Comparison of ENCODE assay signal across 23 cellular contexts in the genomic region with DNA sequence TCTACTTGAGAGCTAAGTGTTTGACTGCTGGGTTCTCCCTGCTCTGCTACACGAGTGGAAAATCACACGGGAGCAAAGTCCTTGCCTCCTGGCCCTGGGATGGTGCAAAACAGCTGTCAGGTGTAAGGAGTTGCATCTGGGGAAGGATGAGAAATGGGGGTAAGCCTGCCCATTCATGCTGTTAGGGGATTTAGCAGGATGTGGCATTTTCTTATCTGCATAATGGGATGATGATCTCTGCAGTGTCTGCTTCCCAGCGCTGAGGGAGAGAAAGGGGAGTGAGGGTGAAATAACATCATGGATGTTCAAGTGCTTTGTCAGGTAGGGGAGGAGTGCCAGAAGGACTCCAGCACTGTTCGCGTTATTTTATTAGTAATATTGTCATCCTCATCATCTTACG.
DNase-seq lines count a peak whose midpoint lies in the region; ATAC-seq, FAIRE-seq and TF ChIP-seq lines count a peak whose summit lies in the region.
"Had no signal": no experiment of that assay in that cellular context is flagged by ENCODE, and none has a peak within 500 bp of the region (broad histone marks: within the 10 kb centered on the region; RNA-seq: fewer than 3 reads in every experiment).

No MANE protein-coding gene starts in this region.

- H3K27me3 ChIP-seq in DND-41 (ENCODE audit: insufficient read depth, low read length, poor library complexity) (no peaks in the 10 kb centered on the region), H1 (replicated peaks in 1 of 4; ENCODE audit: control insufficient read depth in 3 of 4, extremely low read depth in 1 of 4, insufficient read depth in 3 of 4, low read length in 3 of 4) (no peaks in the 10 kb centered on the region)
- H3K27me3 ChIP-seq: BLaER1 treated with 17β-estradiol and CSF1 and Interleukin-3, amounts not matched to agents 10 nM and 100 nM had no signal

- H3K4me3 ChIP-seq in DND-41 (ENCODE audit: low read depth in 1 of 2, low read length in 2 of 2) (peak overlapping the region in 1 of 2 experiments; percentile 41; a peak in 2 of 4 replicates), H1 (ENCODE audit: extremely low read depth in 1 of 4, insufficient read depth in 2 of 4, low read depth in 3 of 4, low read length in 4 of 4) (no peak overlapping the region)
- H3K4me3 ChIP-seq: A549; BLaER1 treated with 17β-estradiol and CSF1 and Interleukin-3, amounts not matched to agents 10 nM and 100 nM; GM12878 had no signal

- H3K18ac ChIP-seq in H1 (ENCODE audit: extremely low read depth, low read length): no peak overlapping the region

- H3K9me3 Mint-ChIP-seq in activated CD4-positive, alpha-beta memory T cell treated with anti-CD3 and anti-CD28 coated beads for 36 hours: no peaks in the 10 kb centered on the region
- no peaks in the 10 kb centered on the region for H3K9me3 Mint-ChIP-seq in activated CD4-positive, alpha-beta memory T cell treated with anti-CD3 and anti-CD28 coated beads, Interleukin-2, amount 10 ng/mL, durations not matched to agents 7 days and 5 days
- H3K9me3 Mint-ChIP-seq: CD8-positive, alpha-beta memory T cell had no signal

- no peak overlapping the region for H2BK120ac ChIP-seq in H1 (replicated peaks; ENCODE audit: low read depth, low read length)

- no peak overlapping the region for H4K91ac ChIP-seq in H1 (replicated peaks; ENCODE audit: insufficient read length, low read length)

- H3K9me3 ChIP-seq in DND-41 (ENCODE audit: insufficient read depth, low read length, severe bottlenecking): no peaks in the 10 kb centered on the region
- H3K9me3 ChIP-seq in H1 (ENCODE audit: insufficient read depth in 2 of 2, low read depth in 1 of 2, low read length in 1 of 2): no peaks in the 10 kb centered on the region
- H3K9me3 ChIP-seq: A549; BLaER1 treated with 17β-estradiol and CSF1 and Interleukin-3, amounts not matched to agents 10 nM and 100 nM had no signal

- H3K9ac ChIP-seq in DND-41 (ENCODE audit: low read depth, low read length): peak overlapping the region; percentile 56
- no peak overlapping the region for H3K9ac ChIP-seq in H1 (replicated peaks in 1 of 4; ENCODE audit: extremely low read depth in 1 of 4, low read depth in 3 of 4, low read length in 3 of 4)
- H3K9ac ChIP-seq: BLaER1 treated with 17β-estradiol and CSF1 and Interleukin-3, amounts not matched to agents 10 nM and 100 nM had no signal

- POLR2A ChIA-PET in activated CD4-positive, alpha-beta memory T cell treated with anti-CD3 and anti-CD28 coated beads for 36 hours (lab: Charles Lee): no interaction called here
- POLR2A ChIA-PET in activated CD4-positive, alpha-beta memory T cell treated with anti-CD3 and anti-CD28 coated beads, Interleukin-2, amount 10 ng/mL, durations not matched to agents 7 days and 5 days (lab: Charles Lee): no interaction called here
- POLR2A ChIA-PET in H1 (lab: Charles Lee; ENCODE audit: partially characterized antibody): no interaction called here

- H4K8ac ChIP-seq in H1 (ENCODE audit: extremely low read depth, insufficient read depth, low read length): no peak overlapping the region

- H3K4me1 Mint-ChIP-seq in activated CD4-positive, alpha-beta memory T cell treated with anti-CD3 and anti-CD28 coated beads for 36 hours (ENCODE audit: low read depth): peaks cover 34% of the 10 kb centered on the region
- H3K4me1 Mint-ChIP-seq in activated CD4-positive, alpha-beta memory T cell treated with anti-CD3 and anti-CD28 coated beads, Interleukin-2, amount 10 ng/mL, durations not matched to agents 7 days and 5 days: peaks cover 22% of the 10 kb centered on the region

- no peak overlapping the region for H3K4me3 Mint-ChIP-seq in activated CD4-positive, alpha-beta memory T cell treated with anti-CD3 and anti-CD28 coated beads for 36 hours
- no peak overlapping the region for H3K4me3 Mint-ChIP-seq in activated CD4-positive, alpha-beta memory T cell treated with anti-CD3 and anti-CD28 coated beads, Interleukin-2, amount 10 ng/mL, durations not matched to agents 7 days and 5 days
- H3K4me3 Mint-ChIP-seq: CD8-positive, alpha-beta memory T cell had no signal

- no peak overlapping the region for H3K56ac ChIP-seq in H1 (replicated peaks; ENCODE audit: insufficient read length, low read depth, low read length)

- no peak overlapping the region for H2BK12ac ChIP-seq in H1 (ENCODE audit: low read depth, low read length)

- H2BK5ac ChIP-seq in H1 (ENCODE audit: low read depth, low read length): no peak overlapping the region

- CTCF ChIA-PET in activated CD4-positive, alpha-beta memory T cell treated with anti-CD3 and anti-CD28 coated beads for 36 hours (lab: Charles Lee): interaction anchor here (2.8 kb wide), 1 partner anchor 12 kb away, joined by 16 read pairs; no protein-coding TSS in a partner anchor
- CTCF ChIA-PET in activated CD4-positive, alpha-beta memory T cell treated with anti-CD3 and anti-CD28 coated beads, Interleukin-2, amount 10 ng/mL, durations not matched to agents 7 days and 5 days (lab: Charles Lee): interaction anchor here (2.3 kb wide), 1 partner anchor 12 kb away, joined by 8 read pairs; no protein-coding TSS in a partner anchor
- CTCF ChIA-PET in H1 (lab: Charles Lee; ENCODE audit: partially characterized antibody): interaction anchor here (1.9 kb wide), 1 partner anchor 11 kb away, joined by 7 read pairs; no protein-coding TSS in a partner anchor

- no peaks in the 10 kb centered on the region for H3K23me2 ChIP-seq in H1 (ENCODE audit: low read depth, low read length)

- H4K20me1 ChIP-seq in DND-41 (ENCODE audit: insufficient read depth, low read length): no peaks in the 10 kb centered on the region
- H4K20me1 ChIP-seq in H1 (replicated peaks in 1 of 2; ENCODE audit: control insufficient read depth in 1 of 2, insufficient read depth in 2 of 2, low read length in 2 of 2): no peaks in the 10 kb centered on the region
- H4K20me1 ChIP-seq: BLaER1 treated with 17β-estradiol and CSF1 and Interleukin-3, amounts not matched to agents 10 nM and 100 nM had no signal

- no peak overlapping the region for H4K5ac ChIP-seq in H1 (ENCODE audit: insufficient read length, low read depth, low read length)

- no peaks in the 10 kb centered on the region for H3K79me1 ChIP-seq in H1 (ENCODE audit: low read depth, low read length)

- H2BK15ac ChIP-seq in H1 (ENCODE audit: low read length): no peak overlapping the region

- H3K27ac Mint-ChIP-seq in activated CD4-positive, alpha-beta memory T cell treated with anti-CD3 and anti-CD28 coated beads for 36 hours: peak overlapping the region; percentile 15
- no peak overlapping the region for H3K27ac Mint-ChIP-seq in activated CD4-positive, alpha-beta memory T cell treated with anti-CD3 and anti-CD28 coated beads, Interleukin-2, amount 10 ng/mL, durations not matched to agents 7 days and 5 days
- H3K27ac Mint-ChIP-seq: CD8-positive, alpha-beta memory T cell had no signal

- 79% methylated on average over 6 of the region's 6 CpGs; no CpG with 5 or more reads in 1 of the 2 experiments for WGBS in H1 (ENCODE audit: extremely low coverage in 1 of 2, insufficient coverage in 1 of 2, insufficient read length in 1 of 2, insufficient replicate concordance in 2 of 2, low coverage in 1 of 2, low lambda C conversion rate in 2 of 2, missing lambda C conversion rate in 1 of 2), 2 experiments

- DNase-seq in activated CD4-positive, alpha-beta memory T cell treated with anti-CD3 and anti-CD28 coated beads for 36 hours: no peak
- DNase-seq in activated CD4-positive, alpha-beta memory T cell treated with anti-CD3 and anti-CD28 coated beads, Interleukin-2, amount 10 ng/mL, durations not matched to agents 7 days and 5 days: no peak
- DNase-seq in DND-41: peak; percentile 81
- DNase-seq in NCI-H82 (lab: John Stamatoyannopoulos, UW): peak; percentile 81
- peak in 1 of 2 experiments; percentile 14 for DNase-seq in H1 (ENCODE audit: low read depth in 1 of 2, low spot score in 2 of 2)
- DNase-seq in SIG-M5 treated with dmso at 0.1 percent for 504 hours (lab: John Stamatoyannopoulos, UW; ENCODE audit: unreplicated experiment): no peak
- DNase-seq in NK-92 treated with Interleukin-12 subunit alpha and Interleukin-12 subunit beta, amount 100 ng/mL, for 24 hours (lab: John Stamatoyannopoulos, UW): no peak
- DNase-seq: CD8-positive, alpha-beta memory T cell; DMS79 treated with DMSO at 0.1 percent for 48 hours; GDM1; KBM-7; NCI-H1048; NCI-H1436 treated with DMSO at 0.1 percent for 48 hours; NCI-H2081; NCI-H2227 treated with DMSO at 0.1 percent for 48 hours; NCI-H526; OCI-M1; SHP77 treated with DMSO at 0.1 percent for 48 hours had no signal

- no peak for FAIRE-seq in H1 (lab: Jason Lieb, UNC)
- FAIRE-seq: A549, GM12878 had no signal

- TF ChIP-seq POLR2A in H1 (IDR thresholded peaks at IDR 0.05; ENCODE audit: control extremely low read depth in 1 of 2, low read depth in 2 of 2, low read length in 2 of 2): no peak

- H3K4ac ChIP-seq in H1 (replicated peaks; ENCODE audit: insufficient read length, low read depth, low read length): no peak overlapping the region

- no peak overlapping the region for H2AK5ac ChIP-seq in H1 (ENCODE audit: low read depth, low read length)

- H3K14ac ChIP-seq in H1 (ENCODE audit: insufficient read length): no peak overlapping the region

- H3K79me2 ChIP-seq in DND-41 (ENCODE audit: insufficient read depth, low read length): peaks cover 37% of the 10 kb centered on the region
- no peaks in the 10 kb centered on the region for H3K79me2 ChIP-seq in H1 (ENCODE audit: control insufficient read depth in 1 of 2, insufficient read depth in 2 of 2, low read length in 2 of 2)

- no peak overlapping the region for H2BK20ac ChIP-seq in H1 (ENCODE audit: low read length)

- H2AFZ ChIP-seq in DND-41 (ENCODE audit: low read depth, low read length) (peak overlapping the region; percentile 12; the same call in 1 of the 2 replicates), H1 (ENCODE audit: low read length) (peak overlapping the region; percentile 85)

- no peaks in the 10 kb centered on the region for H3K27me3 Mint-ChIP-seq in activated CD4-positive, alpha-beta memory T cell treated with anti-CD3 and anti-CD28 coated beads for 36 hours
- H3K27me3 Mint-ChIP-seq in activated CD4-positive, alpha-beta memory T cell treated with anti-CD3 and anti-CD28 coated beads, Interleukin-2, amount 10 ng/mL, durations not matched to agents 7 days and 5 days: no peaks in the 10 kb centered on the region

- H3K4me2 ChIP-seq in DND-41 (ENCODE audit: insufficient read depth, low read length) (peak overlapping the region; percentile 48), H1 (ENCODE audit: insufficient read depth in 1 of 2, low read depth in 2 of 2, low read length in 2 of 2) (no peak overlapping the region)
- H3K4me2 ChIP-seq: A549; BLaER1 treated with 17β-estradiol and CSF1 and Interleukin-3, amounts not matched to agents 10 nM and 100 nM had no signal

- no peak for TF ChIP-seq EP300 in H1 (IDR thresholded peaks at IDR 0.05; ENCODE audit: borderline replicate concordance in 1 of 2, low read depth in 2 of 2, low read length in 2 of 2)

- no peaks in the 10 kb centered on the region for H3K36me3 Mint-ChIP-seq in activated CD4-positive, alpha-beta memory T cell treated with anti-CD3 and anti-CD28 coated beads for 36 hours
- no peaks in the 10 kb centered on the region for H3K36me3 Mint-ChIP-seq in activated CD4-positive, alpha-beta memory T cell treated with anti-CD3 and anti-CD28 coated beads, Interleukin-2, amount 10 ng/mL, durations not matched to agents 7 days and 5 days (ENCODE audit: low read depth)
- H3K36me3 Mint-ChIP-seq: CD8-positive, alpha-beta memory T cell had no signal

- intact Hi-C loops in activated CD4-positive, alpha-beta memory T cell treated with anti-CD3 and anti-CD28 coated beads for 36 hours (cut with micrococcal nuclease): no loop called here

- TF ChIP-seq CTCF in DND-41 (IDR thresholded peaks at IDR 0.05; ENCODE audit: borderline replicate concordance, extremely low read depth, low read length, poor library complexity, severe bottlenecking) (no peak), H1 (IDR thresholded peaks at IDR 0.05; ENCODE audit: control extremely low read depth in 1 of 3, insufficient read depth in 1 of 3, low read depth in 1 of 3, low read length in 3 of 3) (no peak)

- no peak for TF ChIP-seq RAD21 in H1 (IDR thresholded peaks at IDR 0.05 in 1 of 2, conservative IDR thresholded peaks at IDR 0.05 in 1 of 2; ENCODE audit: low read depth in 2 of 2, low read length in 2 of 2)

- H3K36me3 ChIP-seq in DND-41 (ENCODE audit: insufficient read depth, low read length) (no peaks in the 10 kb centered on the region), H1 (ENCODE audit: control insufficient read depth in 2 of 4, insufficient read depth in 4 of 4, low read length in 3 of 4) (no peaks in the 10 kb centered on the region)
- H3K36me3 ChIP-seq: BLaER1 treated with 17β-estradiol and CSF1 and Interleukin-3, amounts not matched to agents 10 nM and 100 nM had no signal

- H3K4me1 ChIP-seq in DND-41 (ENCODE audit: insufficient read depth, low read length) (peaks cover 100% of the 10 kb centered on the region), H1 (replicated peaks in 1 of 4; ENCODE audit: control insufficient read depth in 3 of 4, insufficient read depth in 4 of 4, low read length in 3 of 4) (no peaks in the 10 kb centered on the region)

- H3K23ac ChIP-seq in H1 (ENCODE audit: insufficient read length): no peak overlapping the region

- ATAC-seq in DND-41 (ENCODE audit: insufficient read depth, low read depth): peak; percentile 76
- ATAC-seq in HG02970 (IDR thresholded peaks at IDR 0.05; ENCODE audit: low FRiP score, unreplicated experiment): no peak
- ATAC-seq: A549, GM12878, HCT116 had no signal

- peak overlapping the region; percentile 95 for H3K27ac ChIP-seq in DND-41 (ENCODE audit: low read length)
- H3K27ac ChIP-seq in H1 (ENCODE audit: low read depth, low read length): no peak overlapping the region
- H3K27ac ChIP-seq: A549; BLaER1 treated with 17β-estradiol and CSF1 and Interleukin-3, amounts not matched to agents 10 nM and 100 nM had no signal

Comparison
In these comparisons a context has a peak if more than half of its experiments do, and no peak if none do; other contexts are left out.
1. DNase-seq: peak in DND-41 (single experiment) and NCI-H82 (single experiment); none in activated CD4-positive, alpha-beta memory T cell treated with anti-CD3 and anti-CD28 coated beads for 36 hours (single experiment), activated CD4-positive, alpha-beta memory T cell treated with anti-CD3 and anti-CD28 coated beads, Interleukin-2, amount 10 ng/mL, durations not matched to agents 7 days and 5 days (single experiment), SIG-M5 treated with dmso at 0.1 percent for 504 hours (single experiment) and NK-92 treated with Interleukin-12 subunit alpha and Interleukin-12 subunit beta, amount 100 ng/mL, for 24 hours (single experiment).